Comparison of ENCODE assay signal across 1 cellular context in the genomic region with DNA sequence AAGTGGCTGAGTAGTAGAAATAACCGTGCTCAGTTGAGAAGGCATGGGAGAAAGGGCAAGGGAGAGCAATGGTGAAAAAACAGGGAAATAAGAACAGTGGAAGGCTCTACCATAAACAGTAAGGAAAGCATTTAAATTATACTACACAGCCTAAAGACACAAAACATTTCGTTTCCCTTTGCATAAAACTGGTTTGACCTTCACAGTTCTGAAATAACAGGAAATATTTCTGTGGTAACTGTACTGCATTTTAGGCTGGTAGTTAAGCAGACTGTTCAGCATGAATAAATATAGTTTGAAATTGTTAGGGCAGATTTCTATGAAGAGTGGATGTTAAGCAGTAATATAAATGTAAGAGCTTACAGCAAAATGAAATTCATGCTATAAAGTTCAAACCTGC.
TF ChIP-seq lines count a peak whose summit lies in the region.

No MANE protein-coding gene starts in this region.

TF ChIP-seq in HepG2, 621 proteins besides CTCF, POLR2A, EP300 and RAD21:
- TF ChIP-seq, protein P1, sequence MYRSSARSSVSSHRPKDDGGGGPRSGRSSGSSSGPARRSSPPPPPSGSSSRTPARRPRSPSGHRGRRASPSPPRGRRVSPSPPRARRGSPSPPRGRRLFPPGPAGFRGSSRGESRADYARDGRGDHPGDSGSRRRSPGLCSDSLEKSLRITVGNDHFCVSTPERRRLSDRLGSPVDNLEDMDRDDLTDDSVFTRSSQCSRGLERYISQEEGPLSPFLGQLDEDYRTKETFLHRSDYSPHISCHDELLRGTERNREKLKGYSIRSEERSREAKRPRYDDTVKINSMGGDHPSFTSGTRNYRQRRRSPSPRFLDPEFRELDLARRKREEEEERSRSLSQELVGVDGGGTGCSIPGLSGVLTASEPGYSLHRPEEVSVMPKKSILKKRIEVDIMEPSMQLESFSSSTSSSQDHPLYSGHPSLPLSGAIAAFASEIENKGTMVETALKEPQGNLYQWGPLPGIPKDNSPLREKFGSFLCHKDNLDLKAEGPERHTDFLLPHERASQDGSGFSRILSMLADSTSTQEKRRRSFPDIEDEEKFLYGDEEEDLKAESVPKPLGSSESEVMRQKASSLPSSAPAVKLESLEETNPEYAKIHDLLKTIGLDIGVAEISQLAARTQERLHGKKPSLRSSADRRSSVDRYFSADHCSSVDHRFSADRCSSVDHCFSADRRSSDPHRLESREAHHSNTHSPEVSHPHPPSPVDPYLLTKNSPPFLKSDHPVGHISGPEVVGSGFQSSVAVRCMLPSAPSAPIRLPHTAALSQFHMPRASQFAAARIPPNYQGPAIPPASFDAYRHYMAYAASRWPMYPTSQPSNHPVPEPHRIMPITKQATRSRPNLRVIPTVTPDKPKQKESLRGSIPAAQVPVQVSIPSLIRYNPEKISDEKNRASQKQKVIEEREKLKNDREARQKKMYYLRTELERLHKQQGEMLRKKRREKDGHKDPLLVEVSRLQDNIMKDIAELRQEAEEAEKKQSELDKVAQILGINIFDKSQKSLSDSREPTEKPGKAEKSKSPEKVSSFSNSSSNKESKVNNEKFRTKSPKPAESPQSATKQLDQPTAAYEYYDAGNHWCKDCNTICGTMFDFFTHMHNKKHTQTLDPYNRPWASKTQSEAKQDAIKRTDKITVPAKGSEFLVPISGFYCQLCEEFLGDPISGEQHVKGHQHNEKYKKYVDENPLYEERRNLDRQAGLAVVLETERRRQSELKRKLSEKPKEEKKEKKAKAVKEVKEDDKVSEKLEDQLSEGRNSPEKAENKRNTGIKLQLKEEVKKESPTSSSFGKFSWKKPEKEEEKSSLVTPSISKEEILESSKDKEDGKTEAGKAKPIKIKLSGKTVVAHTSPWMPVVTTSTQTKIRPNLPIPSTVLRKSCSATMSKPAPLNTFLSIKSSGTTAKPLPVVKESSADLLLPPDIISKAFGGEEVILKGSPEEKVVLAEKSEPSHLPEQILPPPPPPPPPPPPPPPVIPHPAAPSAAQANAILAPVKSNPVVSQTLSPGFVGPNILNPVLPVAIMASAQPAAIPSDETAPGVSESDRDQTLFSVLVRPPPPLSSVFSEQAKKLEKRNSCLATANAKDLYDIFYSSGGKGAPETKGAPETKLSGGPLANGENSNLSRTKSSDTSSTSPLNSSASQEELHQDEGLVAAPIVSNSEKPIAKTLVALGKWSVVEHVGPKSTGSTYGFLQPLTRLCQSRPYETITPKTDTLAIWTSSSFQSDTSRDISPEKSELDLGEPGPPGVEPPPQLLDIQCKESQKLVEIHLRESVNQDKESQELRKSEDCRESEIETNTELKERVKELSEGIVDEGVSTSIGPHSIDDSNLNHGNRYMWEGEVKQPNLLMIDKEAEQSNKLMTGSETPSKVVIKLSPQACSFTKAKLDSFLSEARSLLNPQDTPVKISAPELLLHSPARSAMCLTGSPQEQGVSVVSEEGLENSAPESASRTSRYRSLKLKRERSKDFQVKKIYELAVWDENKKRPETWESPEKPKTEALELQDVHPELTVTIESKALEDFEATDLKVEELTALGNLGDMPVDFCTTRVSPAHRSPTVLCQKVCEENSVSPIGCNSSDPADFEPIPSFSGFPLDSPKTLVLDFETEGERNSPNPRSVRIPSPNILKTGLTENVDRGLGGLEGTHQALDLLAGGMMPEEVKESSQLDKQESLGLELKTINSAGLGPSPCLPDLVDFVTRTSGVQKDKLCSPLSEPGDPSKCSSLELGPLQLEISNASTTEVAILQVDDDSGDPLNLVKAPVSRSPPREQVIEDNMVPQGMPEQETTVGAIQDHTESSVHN (CRISPR knock-in tag; IDR thresholded peaks at IDR 0.05), result no peak
- TF ChIP-seq, protein P2, sequence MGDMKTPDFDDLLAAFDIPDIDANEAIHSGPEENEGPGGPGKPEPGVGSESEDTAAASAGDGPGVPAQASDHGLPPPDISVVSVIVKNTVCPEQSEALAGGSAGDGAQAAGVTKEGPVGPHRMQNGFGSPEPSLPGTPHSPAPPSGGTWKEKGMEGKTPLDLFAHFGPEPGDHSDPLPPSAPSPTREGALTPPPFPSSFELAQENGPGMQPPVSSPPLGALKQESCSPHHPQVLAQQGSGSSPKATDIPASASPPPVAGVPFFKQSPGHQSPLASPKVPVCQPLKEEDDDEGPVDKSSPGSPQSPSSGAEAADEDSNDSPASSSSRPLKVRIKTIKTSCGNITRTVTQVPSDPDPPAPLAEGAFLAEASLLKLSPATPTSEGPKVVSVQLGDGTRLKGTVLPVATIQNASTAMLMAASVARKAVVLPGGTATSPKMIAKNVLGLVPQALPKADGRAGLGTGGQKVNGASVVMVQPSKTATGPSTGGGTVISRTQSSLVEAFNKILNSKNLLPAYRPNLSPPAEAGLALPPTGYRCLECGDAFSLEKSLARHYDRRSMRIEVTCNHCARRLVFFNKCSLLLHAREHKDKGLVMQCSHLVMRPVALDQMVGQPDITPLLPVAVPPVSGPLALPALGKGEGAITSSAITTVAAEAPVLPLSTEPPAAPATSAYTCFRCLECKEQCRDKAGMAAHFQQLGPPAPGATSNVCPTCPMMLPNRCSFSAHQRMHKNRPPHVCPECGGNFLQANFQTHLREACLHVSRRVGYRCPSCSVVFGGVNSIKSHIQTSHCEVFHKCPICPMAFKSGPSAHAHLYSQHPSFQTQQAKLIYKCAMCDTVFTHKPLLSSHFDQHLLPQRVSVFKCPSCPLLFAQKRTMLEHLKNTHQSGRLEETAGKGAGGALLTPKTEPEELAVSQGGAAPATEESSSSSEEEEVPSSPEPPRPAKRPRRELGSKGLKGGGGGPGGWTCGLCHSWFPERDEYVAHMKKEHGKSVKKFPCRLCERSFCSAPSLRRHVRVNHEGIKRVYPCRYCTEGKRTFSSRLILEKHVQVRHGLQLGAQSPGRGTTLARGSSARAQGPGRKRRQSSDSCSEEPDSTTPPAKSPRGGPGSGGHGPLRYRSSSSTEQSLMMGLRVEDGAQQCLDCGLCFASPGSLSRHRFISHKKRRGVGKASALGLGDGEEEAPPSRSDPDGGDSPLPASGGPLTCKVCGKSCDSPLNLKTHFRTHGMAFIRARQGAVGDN (CRISPR knock-in tag; IDR thresholded peaks at IDR 0.05), result no peak
- TF ChIP-seq GATA4 (IDR thresholded peaks at IDR 0.05; ENCODE audit: borderline replicate concordance, low read depth) (no peak), KLF6 (CRISPR knock-in tag; IDR thresholded peaks at IDR 0.05) (no peak), RFXAP (CRISPR knock-in tag; IDR thresholded peaks at IDR 0.05; ENCODE audit: borderline replicate concordance) (no peak), KLF12 (CRISPR knock-in tag; IDR thresholded peaks at IDR 0.05; ENCODE audit: borderline replicate concordance) (no peak)
- TF ChIP-seq, protein P3, sequence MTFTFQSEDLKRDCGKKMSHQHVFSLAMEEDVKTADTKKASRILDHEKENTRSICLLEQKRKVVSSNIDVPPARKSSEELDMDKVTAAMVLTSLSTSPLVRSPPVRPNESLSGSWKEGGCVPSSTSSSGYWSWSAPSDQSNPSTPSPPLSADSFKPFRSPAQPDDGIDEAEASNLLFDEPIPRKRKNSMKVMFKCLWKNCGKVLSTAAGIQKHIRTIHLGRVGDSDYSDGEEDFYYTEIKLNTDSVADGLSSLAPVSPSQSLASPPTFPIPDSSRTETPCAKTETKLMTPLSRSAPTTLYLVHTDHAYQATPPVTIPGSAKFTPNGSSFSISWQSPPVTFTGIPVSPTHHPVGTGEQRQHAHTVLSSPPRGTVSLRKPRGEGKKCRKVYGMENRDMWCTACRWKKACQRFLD (CRISPR knock-in tag; IDR thresholded peaks at IDR 0.05; ENCODE audit: borderline replicate concordance), result no peak
